In genomic region chr6:34476941-34477340, GRCh38 we compare ENCODE assay signal across 21 cellular contexts. TPM values are rescaled to one million over a fixed set of nuclear protein-coding genes. Genes with fewer than 3 reads are reported as not detected.
DNase-seq lines count a peak whose midpoint lies in the region; ATAC-seq and TF ChIP-seq lines count a peak whose summit lies in the region.
"Had no signal": no experiment of that assay in that cellular context is flagged by ENCODE, and none has a peak within 500 bp of the region (broad histone marks: within the 10 kb centered on the region; RNA-seq: fewer than 3 reads in every experiment).

No MANE protein-coding gene starts in this region.

- no peak overlapping the region for H2BK120ac ChIP-seq in IMR-90 (ENCODE audit: low read depth, low read length)

- no peak overlapping the region for H3K56ac ChIP-seq in IMR-90 (ENCODE audit: extremely low read depth, insufficient read depth, low read length)

- no peaks in the 10 kb centered on the region; the same call in 1 of the 2 replicates for H3K9me1 ChIP-seq in IMR-90 (ENCODE audit: insufficient read depth, low read length)

- no peak overlapping the region for H3K23ac ChIP-seq in IMR-90 (ENCODE audit: low read depth, low read length)

- H4K8ac ChIP-seq in IMR-90 (ENCODE audit: low read depth in 2 of 2, low read length in 2 of 2), result no peak overlapping the region

- dilution Hi-C loops in IMR-90 (cut with HindIII; ENCODE audit: low sequenced_read_pairs, unreplicated experiment), result no loop called here

- DNase-seq in EL (peak; percentile 39), IMR-90 (no peak), endodermal cell (peak; percentile 36), mesothelial cell of epicardium (ENCODE audit: low spot score in 2 of 2, unreplicated experiment in 2 of 2) (no peak), NCI-H510A (lab: John Stamatoyannopoulos, UW) (no peak), adrenal gland (no peak)
- DNase-seq: Caco-2; CD4-positive, alpha-beta memory T cell; DMS153; HFFc6; KG1; NCI-H1105; NCI-H2029; NCI-H2227 treated with DMSO at 0.1 percent for 48 hours; SIG-M5; SK-N-SH had no signal

- H3K4me3 ChIP-seq in BLaER1, result no peak overlapping the region
- no peak overlapping the region for H3K4me3 ChIP-seq in IMR-90 (ENCODE audit: insufficient read depth, low read depth, low read length)
- no peak overlapping the region for H3K4me3 ChIP-seq in endodermal cell (ENCODE audit: low read length)
- no peak overlapping the region for H3K4me3 ChIP-seq in adrenal gland
- H3K4me3 ChIP-seq: A549 had no signal

- H3K18ac ChIP-seq in IMR-90 (ENCODE audit: low read depth, low read length), result no peak overlapping the region

- ATAC-seq in IMR-90 (ENCODE audit: low read depth), result peak; percentile 21; the same call in 1 of the 2 replicates
- ATAC-seq: A549, Panc1 had no signal

- no peaks in the 10 kb centered on the region for H4K20me1 ChIP-seq in BLaER1
- no peaks in the 10 kb centered on the region for H4K20me1 ChIP-seq in IMR-90 (ENCODE audit: insufficient read depth, low read length)

- H2BK15ac ChIP-seq in IMR-90 (ENCODE audit: low read depth, low read length), result no peak overlapping the region

- no peaks in the 10 kb centered on the region for H3K79me1 ChIP-seq in IMR-90 (ENCODE audit: low read depth in 1 of 2, low read length in 2 of 2)

- WGBS in IMR-90 (ENCODE audit: extremely low coverage in 2 of 2, insufficient read length in 1 of 2), 2 experiments, result 0% methylated on average over 1 of the region's 5 CpGs; no CpG with 5 or more reads in 1 of the 2 experiments
- WGBS in endodermal cell (ENCODE audit: insufficient coverage in 1 of 2, insufficient read length in 1 of 2), 2 experiments, result 92 to 100% methylated on average over 2 to 5 of the region's 5 CpGs
- WGBS in adrenal gland, 4 donors, result 72 to 84% (median 76%) methylated on average over 3 to 5 of the region's 5 CpGs

- no peak overlapping the region for H3K14ac ChIP-seq in IMR-90 (replicated peaks; ENCODE audit: low read depth, low read length)

- in situ Hi-C loops in IMR-90 (cut with MboI; ENCODE audit: low sequenced_read_pairs), result no loop called here

- H4K91ac ChIP-seq in IMR-90 (ENCODE audit: insufficient read depth, low read depth, low read length), result no peak overlapping the region

- H2BK5ac ChIP-seq in IMR-90 (ENCODE audit: low read depth, low read length, poor library complexity, severe bottlenecking), result no peak overlapping the region

- H3K27ac Mint-ChIP-seq in endodermal cell (no peak overlapping the region), mesothelial cell of epicardium (no peak overlapping the region)
- H3K27ac Mint-ChIP-seq: B cell, HFFc6 had no signal

- no peak overlapping the region for H2AK9ac ChIP-seq in IMR-90 (replicated peaks; ENCODE audit: low read depth, low read length, poor library complexity)

- no peak for TF ChIP-seq CTCF in IMR-90 (conservative IDR thresholded peaks at IDR 0.05; ENCODE audit: low read depth, low read length)
- no peak for TF ChIP-seq CTCF in endodermal cell (conservative IDR thresholded peaks at IDR 0.05)
- TF ChIP-seq CTCF in mesothelial cell of epicardium (IDR thresholded peaks at IDR 0.05; ENCODE audit: unreplicated experiment), result no peak
- no peak for TF ChIP-seq CTCF in adrenal gland (IDR thresholded peaks at IDR 0.05)

- no peaks in the 10 kb centered on the region for H3K27me3 ChIP-seq in BLaER1
- no peaks in the 10 kb centered on the region for H3K27me3 ChIP-seq in IMR-90 (ENCODE audit: control insufficient read depth, insufficient read depth, low read length)
- H3K27me3 ChIP-seq in endodermal cell (ENCODE audit: control insufficient read depth, insufficient read depth, low read length, poor library complexity, severe bottlenecking), result no peaks in the 10 kb centered on the region
- H3K27me3 ChIP-seq in adrenal gland, result no peaks in the 10 kb centered on the region

- H3K27me3 Mint-ChIP-seq in endodermal cell (ENCODE audit: insufficient read depth), result no peaks in the 10 kb centered on the region
- H3K27me3 Mint-ChIP-seq in mesothelial cell of epicardium (ENCODE audit: low read depth), result no peaks in the 10 kb centered on the region
- H3K27me3 Mint-ChIP-seq: B cell; CD4-positive, alpha-beta memory T cell had no signal

- TF ChIP-seq POLR2A in IMR-90 (IDR thresholded peaks at IDR 0.05; ENCODE audit: low read depth, low read length) (no peak), adrenal gland (IDR thresholded peaks at IDR 0.05) (no peak)

- H3K9me3 Mint-ChIP-seq in endodermal cell (peaks cover 15% of the 10 kb centered on the region), mesothelial cell of epicardium (peaks cover 6% of the 10 kb centered on the region)

- H3K4me1 ChIP-seq in BLaER1 (peaks cover 8% of the 10 kb centered on the region), IMR-90 (ENCODE audit: control insufficient read depth, insufficient read depth, low read length) (peaks cover 8% of the 10 kb centered on the region; the same call in 1 of the 2 replicates), endodermal cell (ENCODE audit: control insufficient read depth, insufficient read depth, low read length) (no peaks in the 10 kb centered on the region), adrenal gland (replicated peaks in 1 of 2) (no peaks in the 10 kb centered on the region)
- H3K4me1 ChIP-seq: A549, Caco-2 had no signal

- H3K27ac ChIP-seq in BLaER1, result no peak overlapping the region
- H3K27ac ChIP-seq in IMR-90 (ENCODE audit: insufficient read depth, low read length), result no peak overlapping the region
- no peak overlapping the region for H3K27ac ChIP-seq in endodermal cell (ENCODE audit: low read depth, low read length)
- H3K27ac ChIP-seq in adrenal gland, result no peak overlapping the region
- H3K27ac ChIP-seq: A549 had no signal

- H3K36me3 Mint-ChIP-seq in endodermal cell (ENCODE audit: low read depth) (peaks cover 2% of the 10 kb centered on the region), mesothelial cell of epicardium (no peaks in the 10 kb centered on the region)
- H3K36me3 Mint-ChIP-seq: CD4-positive, alpha-beta memory T cell had no signal

- no peak overlapping the region for H2AK5ac ChIP-seq in IMR-90 (ENCODE audit: low read depth, low read length)

- POLR2A ChIA-PET in IMR-90 (lab: Charles Lee; ENCODE audit: unreplicated experiment), result no interaction called here

- BruUV-seq in IMR-90 (replicated peaks; lab: Mats Ljungman, UMichigan), result no TSS peak

- no peak overlapping the region for H4K5ac ChIP-seq in IMR-90 (ENCODE audit: low read depth, low read length)

- CTCF ChIA-PET in IMR-90 (lab: Yijun Ruan, JAX), result no interaction called here

- H3K4me1 Mint-ChIP-seq in endodermal cell (no peaks in the 10 kb centered on the region), mesothelial cell of epicardium (peaks cover 2% of the 10 kb centered on the region)
- H3K4me1 Mint-ChIP-seq: B cell; CD4-positive, alpha-beta memory T cell had no signal

- H3K9me3 ChIP-seq in BLaER1 (no peaks in the 10 kb centered on the region), IMR-90 (ENCODE audit: control insufficient read depth, insufficient read depth, low read length) (peaks cover 4% of the 10 kb centered on the region), endodermal cell (ENCODE audit: control insufficient read depth, low read length) (peaks cover 14% of the 10 kb centered on the region), adrenal gland (replicated peaks in 1 of 3) (no peaks in the 10 kb centered on the region)
- H3K9me3 ChIP-seq: A549, Caco-2, SK-N-SH had no signal

- H2BK20ac ChIP-seq in IMR-90 (ENCODE audit: low read depth, low read length), result no peak overlapping the region

- H3K36me3 ChIP-seq in BLaER1, result no peaks in the 10 kb centered on the region
- H3K36me3 ChIP-seq in IMR-90 (ENCODE audit: control insufficient read depth, insufficient read depth, low read length), result no peaks in the 10 kb centered on the region
- H3K36me3 ChIP-seq in endodermal cell (ENCODE audit: control insufficient read depth, insufficient read depth, low read length), result no peaks in the 10 kb centered on the region
- no peaks in the 10 kb centered on the region for H3K36me3 ChIP-seq in adrenal gland (replicated peaks in 1 of 2)

- no peak overlapping the region for H2AFZ ChIP-seq in IMR-90 (replicated peaks; ENCODE audit: low read length, poor library complexity)

- no peak overlapping the region for H3K4ac ChIP-seq in IMR-90 (ENCODE audit: low read depth, low read length)

- H3K9ac ChIP-seq in BLaER1 (no peak overlapping the region; the same call in 1 of the 2 replicates), IMR-90 (ENCODE audit: low read depth, low read length) (no peak overlapping the region), endodermal cell (ENCODE audit: extremely low read depth, low read length, poor library complexity, severe bottlenecking) (no peak overlapping the region)
- H3K9ac ChIP-seq: SK-N-SH had no signal

- H3K4me2 ChIP-seq in BLaER1 (peak overlapping the region; percentile 17; the same call in 1 of the 2 replicates), IMR-90 (ENCODE audit: low read depth, low read length) (no peak overlapping the region)
- H3K4me2 ChIP-seq: A549, SK-N-SH had no signal

- no peak for TF ChIP-seq RAD21 in IMR-90 (IDR thresholded peaks at IDR 0.05; ENCODE audit: low read length)

- intact Hi-C loops in IMR-90 (cut with micrococcal nuclease) (no loop called here), adrenal gland (cut with DNase I) (no loop called here)

- no peak overlapping the region for H3K4me3 Mint-ChIP-seq in endodermal cell
- H3K4me3 Mint-ChIP-seq in mesothelial cell of epicardium, result no peak overlapping the region
- H3K4me3 Mint-ChIP-seq: B cell; CD4-positive, alpha-beta memory T cell; HFFc6 had no signal

TF ChIP-seq in IMR-90, 13 proteins besides CTCF, POLR2A, EP300 and RAD21 (continues in another document):
- TF ChIP-seq RFX5 (IDR thresholded peaks at IDR 0.05; ENCODE audit: low read depth, low read length) (no peak), SMC3 (IDR thresholded peaks at IDR 0.05; ENCODE audit: low read depth, low read length) (no peak)

RNA-seq across cellular contexts. Expression of gene PACSIN1, which starts 11.1 kb away (rescaled TPM):
- not detected in 2 replicates for total RNA-seq in IMR-90 (2012; rRNA removed)
- 0.02 and 0.03 TPM in 2 replicates for polyA plus RNA-seq in IMR-90 (2012; rRNA removed)
- 0.02 TPM in 1 of 2 replicates, not detected in the other for polyA plus RNA-seq in IMR-90 (2012; cell fraction: cytosol; rRNA removed)
- 0.10 and 0.15 TPM in 2 replicates for polyA plus RNA-seq in IMR-90 (2012; cell fraction: nucleus; rRNA removed; ENCODE audit: low replicate concordance)
- total RNA-seq in endodermal cell, result 1 to 10 TPM; 7.2 to 7.3 TPM
- polyA plus RNA-seq in endodermal cell (2013, experiment 1 of 2), result 2.4 TPM
- 1.7 TPM for polyA plus RNA-seq in endodermal cell (2013, experiment 2 of 2)
- 3.3 to 4.5 TPM (median 3.6 TPM) in 3 replicates for total RNA-seq in mesothelial cell of epicardium
- total RNA-seq in adrenal gland, result 1 to 10 TPM in 3 of 8 donors, under 1 TPM in 4, not detected in 1; 0.19 to 2.9 (median 0.68) TPM
- polyA plus RNA-seq in adrenal gland, result 1 to 10 TPM in 1 of 3 donors, under 1 TPM in 2; 0.68 to 1.0 (median 0.77) TPM
- total RNA-seq: HepG2, HFFc6 had no signal
- polyA plus RNA-seq: HepG2 had no signal

RNA-seq across cellular contexts. Expression of gene RPS10, which starts 51.1 kb away (rescaled TPM):
- total RNA-seq in IMR-90 (2012; rRNA removed) (3,662 and 5,584 TPM in 2 replicates), endodermal cell (1,000 to 10,000 TPM; 1,892 to 2,030 TPM), mesothelial cell of epicardium (1,317 to 1,425 TPM (median 1,369 TPM) in 3 replicates), adrenal gland (1,000 to 10,000 TPM; 1,048 to 3,093 (median 1,795) TPM)
- polyA plus RNA-seq in IMR-90 (2012; rRNA removed) (4,105 and 5,462 TPM in 2 replicates), adrenal gland (1,000 to 10,000 TPM in 2 of 3 donors, 100 to 1,000 TPM in 1; 937 to 2,565 (median 2,238) TPM)
- polyA plus RNA-seq in IMR-90 (2012; cell fraction: cytosol; rRNA removed), result 6,022 and 9,107 TPM in 2 replicates
- polyA plus RNA-seq in IMR-90 (2012; cell fraction: nucleus; rRNA removed; ENCODE audit: low replicate concordance), result 1,293 and 1,327 TPM in 2 replicates
- 2,352 TPM for polyA plus RNA-seq in endodermal cell (2013, experiment 1 of 2)
- 2,233 TPM for polyA plus RNA-seq in endodermal cell (2013, experiment 2 of 2)

Comparison
In these comparisons a context has a peak if more than half of its experiments do, and no peak if none do; other contexts are left out.
1. DNase-seq: peak in EL (single experiment) and endodermal cell (single experiment); none in IMR-90 (single experiment), mesothelial cell of epicardium (0 of 2), NCI-H510A (single experiment) and adrenal gland (0 of 7).